ENCODE assay signal across 25 cellular contexts in genomic region chr12:75703131-75703530, GRCh38.
"Had no signal": no experiment of that assay in that cellular context is flagged by ENCODE, and none has a peak within 500 bp of the region (broad histone marks: within the 10 kb centered on the region; RNA-seq: fewer than 3 reads in every experiment).

No MANE protein-coding gene starts in this region.

- H3K4me1 Mint-ChIP-seq: immature natural killer cell had no signal

- H3K27ac Mint-ChIP-seq: activated CD4-positive, alpha-beta memory T cell treated with anti-CD3 and anti-CD28 coated beads for 36 hours; activated CD4-positive, alpha-beta T cell treated with anti-CD3 and anti-CD28 coated beads, Interleukin-2, amount 10 ng/mL, durations not matched to agents 24 days and 14 days; activated T-cell treated with anti-CD3 and anti-CD28 coated beads, Interleukin-2, amount 50 U/mL, for 24 hours; immature natural killer cell; naive B cell had no signal

- ATAC-seq: esophagus mucosa, heart left ventricle, left colon, right cardiac atrium had no signal

- H3K4me3 Mint-ChIP-seq: activated CD4-positive, alpha-beta memory T cell treated with anti-CD3 and anti-CD28 coated beads for 36 hours; activated CD4-positive, alpha-beta T cell treated with anti-CD3 and anti-CD28 coated beads, Interleukin-2, amount 10 ng/mL, durations not matched to agents 24 days and 14 days; activated T-cell treated with anti-CD3 and anti-CD28 coated beads, Interleukin-2, amount 50 U/mL, for 24 hours; mesothelial cell of epicardium; naive B cell had no signal

- H3K36me3 ChIP-seq: brain microvascular endothelial cell, heart left ventricle, transverse colon, WERI-Rb-1 had no signal

- H3K9me3 ChIP-seq: heart left ventricle, testis, transverse colon had no signal

- H3K27me3 Mint-ChIP-seq: activated CD4-positive, alpha-beta memory T cell treated with anti-CD3 and anti-CD28 coated beads for 36 hours had no signal

- H3K9me3 Mint-ChIP-seq: activated CD4-positive, alpha-beta memory T cell treated with anti-CD3 and anti-CD28 coated beads for 36 hours; activated CD4-positive, alpha-beta T cell treated with anti-CD3 and anti-CD28 coated beads, Interleukin-2, amount 10 ng/mL, durations not matched to agents 24 days and 14 days; activated T-cell treated with anti-CD3 and anti-CD28 coated beads, Interleukin-2, amount 50 U/mL, for 24 hours; immature natural killer cell; naive B cell had no signal

- H3K27me3 ChIP-seq: brain microvascular endothelial cell, heart left ventricle, testis, transverse colon had no signal

- H3K36me3 Mint-ChIP-seq: activated CD4-positive, alpha-beta memory T cell treated with anti-CD3 and anti-CD28 coated beads for 36 hours; immature natural killer cell; mesothelial cell of epicardium; naive B cell had no signal

- H3K27ac ChIP-seq: brain microvascular endothelial cell, testis, transverse colon, WERI-Rb-1 had no signal

- DNase-seq: activated CD4-positive, alpha-beta memory T cell treated with anti-CD3 and anti-CD28 coated beads for 36 hours; activated CD4-positive, alpha-beta T cell treated with anti-CD3 and anti-CD28 coated beads, Interleukin-2, amount 10 ng/mL, durations not matched to agents 24 days and 14 days; activated CD8-positive, alpha-beta memory T cell treated with anti-CD3 and anti-CD28 coated beads, Interleukin-2, amount 50 U/mL, for 48 hours; activated gamma-delta T cell treated with Interleukin-2 at 50 U/mL for 16 hours; activated naive CD4-positive, alpha-beta T cell treated with anti-CD3 and anti-CD28 coated beads, Interleukin-2, amount 50 U/mL, for 16 hours; activated T-cell treated with anti-CD3 and anti-CD28 coated beads, Interleukin-2, amount 50 U/mL, for 24 hours; amniotic stem cell; brain microvascular endothelial cell; cortex of kidney; foreskin fibroblast; heart left ventricle; hypothalamus; immature natural killer cell; kidney; left colon; naive B cell; right cardiac atrium; stimulated activated CD4-positive, alpha-beta T cell treated with anti-CD3 and anti-CD28 coated beads, Interleukin-15, amount 100 ng/mL, for 24 hours; stimulated activated CD4-positive, alpha-beta T cell treated with anti-CD3 and anti-CD28 coated beads, Interleukin-2, amount 100 ng/mL, for 24 hours; stimulated activated naive CD4-positive, alpha-beta T cell treated with Interleukin-2 at 50 U/mL for 16 hours; testis; transverse colon; WERI-Rb-1 had no signal

- H3K4me3 ChIP-seq: heart left ventricle, testis, transverse colon had no signal
